9 cellular contexts compared by ENCODE assay signal in the genomic region with DNA sequence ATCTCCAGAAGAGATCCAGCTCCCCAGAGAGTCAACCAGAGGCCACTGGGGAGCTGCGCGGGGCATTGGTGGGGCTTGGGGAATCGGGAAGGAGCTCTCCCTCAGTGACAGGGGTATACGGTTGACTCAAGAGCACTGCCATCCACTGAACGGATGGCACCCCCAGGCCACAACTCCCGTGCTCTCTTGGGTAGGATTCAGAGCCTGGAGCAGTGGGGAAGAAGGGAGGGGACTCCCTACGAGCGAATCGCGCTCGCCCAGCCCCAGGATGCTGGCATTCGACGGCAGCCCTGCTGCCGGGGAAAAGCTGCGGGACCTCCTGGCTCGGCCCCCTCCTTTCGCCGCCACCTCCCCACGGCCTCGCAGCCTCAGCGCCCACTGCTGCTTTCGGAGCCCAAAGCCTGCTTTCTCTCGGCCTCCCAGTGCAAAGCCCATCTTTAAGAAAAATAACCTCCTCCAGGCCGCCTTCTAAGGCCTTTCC. TPM values are rescaled to one million over a fixed set of nuclear protein-coding genes. Genes with fewer than 3 reads are reported as not detected.
DNase-seq lines count a peak whose midpoint lies in the region; ATAC-seq, FAIRE-seq and TF ChIP-seq lines count a peak whose summit lies in the region.
"Had no signal": no experiment of that assay in that cellular context is flagged by ENCODE, and none has a peak within 500 bp of the region (broad histone marks: within the 10 kb centered on the region; RNA-seq: fewer than 3 reads in every experiment).

No MANE protein-coding gene starts in this region.

- no peaks in the 10 kb centered on the region for H4K20me1 ChIP-seq in K562 (replicated peaks; ENCODE audit: control insufficient read depth, insufficient read depth, low read length)

- H3K27ac ChIP-seq in K562 (ENCODE audit: extremely low read depth, low read depth, low read length): no peak overlapping the region
- H3K27ac ChIP-seq in lower lobe of right lung: peak overlapping the region; percentile 76
- peak overlapping the region; percentile 37 to 71 (median 55) for H3K27ac ChIP-seq in stomach

- TF ChIP-seq CTCF in K562 (IDR thresholded peaks at IDR 0.05 in 2 of 3, conservative IDR thresholded peaks at IDR 0.05 in 1 of 3; ENCODE audit: insufficient read depth in 2 of 3, low read depth in 1 of 3, low read length in 3 of 3) (no peak), lower lobe of right lung (IDR thresholded peaks at IDR 0.05) (no peak), stomach (IDR thresholded peaks at IDR 0.05) (no peak)

- H3K9me1 ChIP-seq in K562 (ENCODE audit: control insufficient read depth, insufficient read depth, low read length): no peaks in the 10 kb centered on the region

- H3K9me3 ChIP-seq in K562 (replicated peaks; ENCODE audit: control insufficient read depth, insufficient read depth, low read depth, low read length) (no peaks in the 10 kb centered on the region), lower lobe of right lung (no peaks in the 10 kb centered on the region), stomach (no peaks in the 10 kb centered on the region)

- H3K27me3 ChIP-seq in K562 (ENCODE audit: control insufficient read depth in 2 of 2, insufficient read depth in 2 of 2, low read length in 2 of 2): peaks cover 2 to 39% of the 10 kb centered on the region in 2 experiments; a peak in 3 of 5 replicates
- peaks cover 7% of the 10 kb centered on the region for H3K27me3 ChIP-seq in lower lobe of right lung (ENCODE audit: low read depth)
- peaks cover 0 to 43% (median 0%) of the 10 kb centered on the region in 3 donors for H3K27me3 ChIP-seq in stomach

- H3K4me3 ChIP-seq in K562 (no peak overlapping the region), lower lobe of right lung (peak overlapping the region; percentile 58), stomach (peak overlapping the region; percentile 33 to 46 (median 40))

- peaks cover 19 to 83% of the 10 kb centered on the region in 2 experiments for H3K4me1 ChIP-seq in K562 (replicated peaks in 1 of 2; ENCODE audit: control insufficient read depth in 2 of 2, insufficient read depth in 2 of 2, low read length in 2 of 2)
- peaks cover 79% of the 10 kb centered on the region for H3K4me1 ChIP-seq in lower lobe of right lung
- H3K4me1 ChIP-seq in stomach: peaks cover 35 to 84% (median 71%) of the 10 kb centered on the region in 4 donors

- no TSS peak for BruUV-seq in K562 (replicated peaks; lab: Mats Ljungman, UMichigan)

- POLR2A ChIA-PET in K562 (lab: Yijun Ruan, JAX): interaction anchor here (0.7 to 1.5 kb wide), 2 partner anchors 12 to 70 kb away, joined by 3 read pairs; no protein-coding TSS in a partner anchor

- no peak for TF ChIP-seq EP300 in K562 (IDR thresholded peaks at IDR 0.05; ENCODE audit: low read length)
- TF ChIP-seq EP300 in stomach (IDR thresholded peaks at IDR 0.05): no peak

- DNase-seq in NCI-H1092 treated with DMSO at 0.1 percent for 48 hours (lab: John Stamatoyannopoulos, UW) (peak; percentile 60), NCI-H1092 (lab: John Stamatoyannopoulos, UW) (no peak), K562 (ENCODE audit: extremely low read depth in 1 of 4, low spot score in 3 of 4) (no peak), lower lobe of right lung (peak; percentile 39), stomach (no peak), HuH-7 (ENCODE audit: low spot score) (no peak), AG08395 (ENCODE audit: low spot score) (no peak)
- no peak for DNase-seq in activated CD8-positive, alpha-beta memory T cell treated with anti-CD3 and anti-CD28 coated beads, Interleukin-2, amount 50 U/mL, for 4 hours

- TF ChIP-seq RAD21 in K562 (CRISPR knock-in tag; conservative IDR thresholded peaks at IDR 0.05 in 1 of 2, IDR thresholded peaks at IDR 0.05 in 1 of 2): no peak

- no peaks in the 10 kb centered on the region for H3K36me3 ChIP-seq in K562 (ENCODE audit: control insufficient read depth, insufficient read depth, low read length)
- no peaks in the 10 kb centered on the region for H3K36me3 ChIP-seq in lower lobe of right lung
- H3K36me3 ChIP-seq in stomach: no peaks in the 10 kb centered on the region

- no peak for TF ChIP-seq POLR2A in K562 (conservative IDR thresholded peaks at IDR 0.05)
- TF ChIP-seq POLR2A in stomach (IDR thresholded peaks at IDR 0.05): no peak

- ATAC-seq in K562 (no peak), lower lobe of right lung (no peak)

- H3K4me2 ChIP-seq in K562 (ENCODE audit: insufficient read depth, low read length): peak overlapping the region; percentile 19

- CTCF ChIA-PET in K562 (lab: Yijun Ruan, JAX; ENCODE audit: low intra/inter-chr PET ratio): interaction anchor here (0.9 kb wide), 1 partner anchor 22 kb away, joined by 5 read pairs; no protein-coding TSS in a partner anchor

- intact Hi-C loops in K562 (cut with micrococcal nuclease): loop anchor here (10.0 kb wide), 1 partner anchor 49 kb away; no protein-coding TSS in a partner anchor
- intact Hi-C loops in lower lobe of right lung (cut with DNase I): no loop called here
- intact Hi-C loops in stomach (cut with DNase I; ENCODE audit: low total_unique reads): no loop called here

- FAIRE-seq in K562 (lab: Jason Lieb, UNC): no peak
- FAIRE-seq: A204.1 had no signal

- WGBS in K562 (ENCODE audit: insufficient coverage, low coverage, missing lambda C conversion rate): 45% methylated on average over 18 of the region's 24 CpGs
- WGBS in stomach, 5 donors: 30 to 53% (median 35%) methylated on average over 9 to 24 of the region's 24 CpGs

- H3K79me2 ChIP-seq in K562 (ENCODE audit: control insufficient read depth, insufficient read depth, low read length): no peaks in the 10 kb centered on the region

- peak overlapping the region in 1 of 2 experiments; percentile 82; a peak in 2 of 4 replicates for H3K9ac ChIP-seq in K562 (ENCODE audit: insufficient read depth in 1 of 2, low read depth in 2 of 2, low read length in 2 of 2)

- in situ Hi-C loops in K562 (cut with MboI): no loop called here

- peak overlapping the region; percentile 84 for H2AFZ ChIP-seq in K562 (ENCODE audit: low read depth, low read length)

RNA-seq across cellular contexts. Expression of a gene that starts 0.5 kb away (rescaled TPM):
- total RNA-seq in K562 (2011; cell fraction: chromatin; rRNA removed; ENCODE audit: low replicate concordance): 0.44 TPM in 1 of 2 replicates, not detected in the other
- 0.17 TPM in 1 of 2 replicates, not detected in the other for total RNA-seq in K562 (2011; cell fraction: nucleolus; rRNA removed)
- 0.37 TPM in 1 of 2 replicates, not detected in the other for total RNA-seq in K562 (2011; cell fraction: nucleoplasm; rRNA removed)
- total RNA-seq in K562 (2014; rRNA removed) (0.16 and 0.50 TPM in 2 replicates), K562 (2014; rRNA removed; fragmentation: Illumina TruSeq; extraction: Trizol) (0.25 TPM in 1 of 2 replicates, not detected in the other), K562 (2015; rRNA removed; fragmentation: Illumina TruSeq; extraction: Trizol) (not detected in 2 replicates), K562 (2021) (0.38 and 0.44 TPM in 2 replicates), lower lobe of right lung (123 TPM), stomach (100 to 1,000 TPM in 1 of 5 donors, 10 to 100 TPM in 3, 1 to 10 TPM in 1; 5.8 to 127 (median 15.8) TPM)
- polyA plus RNA-seq in K562 (2011; rRNA removed) (0.32 and 0.58 TPM in 2 replicates), K562 (2014; fragmentation: Illumina TruSeq; extraction: Trizol) (0.36 and 0.66 TPM in 2 replicates), K562 (2014; fragmentation: Nextera tagmentation; extraction: Ambion mirVana) (under 1 TPM in 1 of 2 experiments, not detected in 1; 0.13 TPM), K562 (2014; rRNA removed) (0.50 and 0.92 TPM in 2 replicates), stomach (10 to 100 TPM in 2 of 3 donors, 1 to 10 TPM in 1; 10.0 to 38.8 (median 11.8) TPM)
- 0.44 and 0.60 TPM in 2 replicates for polyA plus RNA-seq in K562 (2011; cell fraction: cytosol; rRNA removed)
- polyA plus RNA-seq in K562 (2011; cell fraction: nucleus; rRNA removed): 0.31 and 0.46 TPM in 2 replicates
- polyA plus RNA-seq in K562 (2012): 0.37 and 0.38 TPM in 2 replicates
- polyA minus RNA-seq in K562 (2011; rRNA and poly(A)+ RNA removed): 0.21 TPM in 1 of 2 replicates, not detected in the other
- not detected in 2 replicates for polyA minus RNA-seq in K562 (2011; cell fraction: cytosol; rRNA and poly(A)+ RNA removed)
- polyA minus RNA-seq in K562 (2011; cell fraction: nucleus; rRNA and poly(A)+ RNA removed): 0.13 and 0.33 TPM in 2 replicates

RNA-seq across cellular contexts. Expression of a gene that starts 22.4 kb away (rescaled TPM):
- not detected in 2 replicates for total RNA-seq in K562 (2011; cell fraction: chromatin; rRNA removed; ENCODE audit: low replicate concordance)
- 0.50 TPM in 1 of 2 replicates, not detected in the other for total RNA-seq in K562 (2011; cell fraction: nucleolus; rRNA removed)
- total RNA-seq in K562 (2011; cell fraction: nucleoplasm; rRNA removed): not detected in 2 replicates
- 0.24 and 0.77 TPM in 2 replicates for total RNA-seq in K562 (2014; rRNA removed)
- not detected in 2 replicates for total RNA-seq in K562 (2014; rRNA removed; fragmentation: Illumina TruSeq; extraction: Trizol)
- 0.36 TPM in 1 of 2 replicates, not detected in the other for total RNA-seq in K562 (2015; rRNA removed; fragmentation: Illumina TruSeq; extraction: Trizol)
- 0.16 TPM in 1 of 2 replicates, not detected in the other for total RNA-seq in K562 (2021)
- polyA plus RNA-seq in K562 (2011; rRNA removed): 0.06 and 0.07 TPM in 2 replicates
- 0.13 and 0.95 TPM in 2 replicates for polyA plus RNA-seq in K562 (2011; cell fraction: cytosol; rRNA removed)
- polyA plus RNA-seq in K562 (2011; cell fraction: nucleus; rRNA removed): 0.28 and 0.43 TPM in 2 replicates
- polyA plus RNA-seq in K562 (2012): 0.17 TPM in 1 of 2 replicates, not detected in the other
- not detected in 2 replicates for polyA plus RNA-seq in K562 (2014; fragmentation: Illumina TruSeq; extraction: Trizol)
- polyA plus RNA-seq in K562 (2014; fragmentation: Nextera tagmentation; extraction: Ambion mirVana): not detected
- 0.25 TPM in 1 of 2 replicates, not detected in the other for polyA plus RNA-seq in K562 (2014; rRNA removed)
- polyA minus RNA-seq in K562 (2011; rRNA and poly(A)+ RNA removed): not detected in 2 replicates
- not detected in 2 replicates for polyA minus RNA-seq in K562 (2011; cell fraction: cytosol; rRNA and poly(A)+ RNA removed)
- 0.54 TPM in 1 of 2 replicates, not detected in the other for polyA minus RNA-seq in K562 (2011; cell fraction: nucleus; rRNA and poly(A)+ RNA removed)
- total RNA-seq in lower lobe of right lung: 18.9 TPM
- 10 to 100 TPM in 2 of 5 donors, 1 to 10 TPM in 2, not detected in 1; 6.1 to 33.6 (median 11.6) TPM for total RNA-seq in stomach
- 1 to 10 TPM; 2.0 to 4.7 (median 4.4) TPM for polyA plus RNA-seq in stomach

RNA-seq across cellular contexts. Expression of a gene that starts 37.1 kb away (rescaled TPM):
- total RNA-seq in K562 (2011; cell fraction: chromatin; rRNA removed; ENCODE audit: low replicate concordance): 3.4 and 5.6 TPM in 2 replicates
- 3.0 and 4.7 TPM in 2 replicates for total RNA-seq in K562 (2011; cell fraction: nucleolus; rRNA removed)
- 2.4 and 6.9 TPM in 2 replicates for total RNA-seq in K562 (2011; cell fraction: nucleoplasm; rRNA removed)
- 0.95 and 2.9 TPM in 2 replicates for total RNA-seq in K562 (2014; rRNA removed)
- total RNA-seq in K562 (2014; rRNA removed; fragmentation: Illumina TruSeq; extraction: Trizol): 0.22 and 0.55 TPM in 2 replicates
- total RNA-seq in K562 (2015; rRNA removed; fragmentation: Illumina TruSeq; extraction: Trizol): 0.60 and 0.65 TPM in 2 replicates
- total RNA-seq in K562 (2021): 1.9 and 2.0 TPM in 2 replicates
- 0.79 and 2.2 TPM in 2 replicates for polyA plus RNA-seq in K562 (2011; rRNA removed)
- polyA plus RNA-seq in K562 (2011; cell fraction: cytosol; rRNA removed): 1.8 and 2.4 TPM in 2 replicates
- polyA plus RNA-seq in K562 (2011; cell fraction: nucleus; rRNA removed): 3.4 and 4.8 TPM in 2 replicates
- 0.86 and 2.0 TPM in 2 replicates for polyA plus RNA-seq in K562 (2012)
- polyA plus RNA-seq in K562 (2014; fragmentation: Illumina TruSeq; extraction: Trizol): 1.4 and 2.7 TPM in 2 replicates
- under 1 TPM; 0.08 to 0.18 TPM for polyA plus RNA-seq in K562 (2014; fragmentation: Nextera tagmentation; extraction: Ambion mirVana)
- polyA plus RNA-seq in K562 (2014; rRNA removed): 1.4 and 2.2 TPM in 2 replicates
- 0.72 and 1.1 TPM in 2 replicates for polyA minus RNA-seq in K562 (2011; rRNA and poly(A)+ RNA removed)
- 1.9 and 2.9 TPM in 2 replicates for polyA minus RNA-seq in K562 (2011; cell fraction: cytosol; rRNA and poly(A)+ RNA removed)
- 0.67 and 0.81 TPM in 2 replicates for polyA minus RNA-seq in K562 (2011; cell fraction: nucleus; rRNA and poly(A)+ RNA removed)
- total RNA-seq in lower lobe of right lung: 2.9 TPM
- total RNA-seq in stomach: 100 to 1,000 TPM in 1 of 5 donors, 10 to 100 TPM in 1, 1 to 10 TPM in 1, under 1 TPM in 1, not detected in 1; 0.89 to 837 (median 9.6) TPM
- polyA plus RNA-seq in stomach: 10 to 100 TPM in 1 of 3 donors, 1 to 10 TPM in 2; 1.5 to 16.7 (median 2.9) TPM

Comparison
In these comparisons a context has a peak if more than half of its experiments do, and no peak if none do; other contexts are left out.
1. DNase-seq: peak in NCI-H1092 treated with DMSO at 0.1 percent for 48 hours (single experiment) and lower lobe of right lung (single experiment); none in NCI-H1092 (single experiment), K562 (0 of 4), stomach (single experiment), HuH-7 (single experiment), activated CD8-positive, alpha-beta memory T cell treated with anti-CD3 and anti-CD28 coated beads, Interleukin-2, amount 50 U/mL, for 4 hours (single experiment) and AG08395 (single experiment).
2. RNA of a gene that starts 0.5 kb away (total RNA-seq): 123 TPM in lower lobe of right lung (single experiment) and 5.8 to 127 TPM in stomach; 0.16 to 0.50 TPM in K562; every median in the first group is over 4 times any median in the second.